ENCODE assay signal across 8 cellular contexts in genomic region chr14:99574099-99574880, GRCh38. TPM values are rescaled to one million over a fixed set of nuclear protein-coding genes. Genes with fewer than 3 reads are reported as not detected.
DNase-seq lines count a peak whose midpoint lies in the region; ATAC-seq, FAIRE-seq and TF ChIP-seq lines count a peak whose summit lies in the region.

No MANE protein-coding gene starts in this region.

- no peak overlapping the region for H3K14ac ChIP-seq in H1 (ENCODE audit: insufficient read length)

- intact Hi-C loops in activated CD4-positive, alpha-beta memory T cell treated with anti-CD3 and anti-CD28 coated beads for 36 hours (cut with micrococcal nuclease), result no loop called here

- H3K27me3 Mint-ChIP-seq in activated CD4-positive, alpha-beta memory T cell treated with anti-CD3 and anti-CD28 coated beads for 36 hours, result no peaks in the 10 kb centered on the region

- H3K4ac ChIP-seq in H1 (replicated peaks; ENCODE audit: insufficient read length, low read depth, low read length), result no peak overlapping the region

- H3K4me1 ChIP-seq in BE2C (peaks cover 83% of the 10 kb centered on the region), H1 (replicated peaks in 1 of 4; ENCODE audit: control insufficient read depth in 3 of 4, insufficient read depth in 4 of 4, low read length in 3 of 4) (peaks cover 22 to 78% (median 65%) of the 10 kb centered on the region in 4 experiments), mucosa of rectum (ENCODE audit: control insufficient read depth in 2 of 2, insufficient read depth in 2 of 2, low read length in 2 of 2) (peaks cover 83 to 94% of the 10 kb centered on the region in 2 donors)

- TF ChIP-seq POLR2A in H1 (IDR thresholded peaks at IDR 0.05; ENCODE audit: control extremely low read depth in 1 of 2, low read depth in 2 of 2, low read length in 2 of 2), result no peak

- peaks cover 2% of the 10 kb centered on the region for H3K4me1 Mint-ChIP-seq in activated CD4-positive, alpha-beta memory T cell treated with anti-CD3 and anti-CD28 coated beads for 36 hours (ENCODE audit: low read depth)

- no peak overlapping the region for H2AFZ ChIP-seq in H1 (ENCODE audit: low read length)

- TF ChIP-seq CTCF in BE2C (IDR thresholded peaks at IDR 0.05; ENCODE audit: low read depth, low read length) (no peak), H1 (IDR thresholded peaks at IDR 0.05; ENCODE audit: control extremely low read depth in 1 of 3, insufficient read depth in 1 of 3, low read depth in 1 of 3, low read length in 3 of 3) (no peak)

- 37% methylated on average over 11 of the region's 11 CpGs; no CpG with 5 or more reads in 1 of the 2 experiments for WGBS in H1 (ENCODE audit: extremely low coverage in 1 of 2, insufficient coverage in 1 of 2, insufficient read length in 1 of 2, insufficient replicate concordance in 2 of 2, low coverage in 1 of 2, low lambda C conversion rate in 2 of 2, missing lambda C conversion rate in 1 of 2), 2 experiments

- peaks cover 42% of the 10 kb centered on the region for H3K79me1 ChIP-seq in H1 (ENCODE audit: low read depth, low read length)

- H3K18ac ChIP-seq in H1 (ENCODE audit: extremely low read depth, low read length), result peak overlapping the region; percentile 62

- H3K36me3 ChIP-seq in BE2C, result peaks cover 13% of the 10 kb centered on the region
- no peaks in the 10 kb centered on the region for H3K36me3 ChIP-seq in H1 (ENCODE audit: control insufficient read depth in 2 of 4, insufficient read depth in 4 of 4, low read length in 3 of 4)
- peaks cover 0 to 3% of the 10 kb centered on the region in 2 donors for H3K36me3 ChIP-seq in mucosa of rectum (ENCODE audit: control insufficient read depth in 2 of 2, insufficient read depth in 2 of 2, low read length in 2 of 2)

- no peaks in the 10 kb centered on the region for H3K23me2 ChIP-seq in H1 (ENCODE audit: low read depth, low read length)

- POLR2A ChIA-PET in H1 (lab: Charles Lee; ENCODE audit: partially characterized antibody), result interaction anchor here (0.9 to 1.7 kb wide), 5 partner anchors 11 to 58 kb away, joined by 3 to 5 read pairs (median 3); no protein-coding TSS in a partner anchor
- POLR2A ChIA-PET in activated CD4-positive, alpha-beta memory T cell treated with anti-CD3 and anti-CD28 coated beads for 36 hours (lab: Charles Lee), result no interaction called here

- no peak overlapping the region for H3K56ac ChIP-seq in H1 (replicated peaks; ENCODE audit: insufficient read length, low read depth, low read length)

- H4K5ac ChIP-seq in H1 (ENCODE audit: insufficient read length, low read depth, low read length), result no peak overlapping the region

- H3K4me2 ChIP-seq in H1 (ENCODE audit: insufficient read depth in 1 of 2, low read depth in 2 of 2, low read length in 2 of 2), result peak overlapping the region; percentile 53

- H2BK120ac ChIP-seq in H1 (replicated peaks; ENCODE audit: low read depth, low read length), result no peak overlapping the region

- peaks cover 15 to 38% of the 10 kb centered on the region in 2 experiments for H4K20me1 ChIP-seq in H1 (replicated peaks in 1 of 2; ENCODE audit: control insufficient read depth in 1 of 2, insufficient read depth in 2 of 2, low read length in 2 of 2)

- TF ChIP-seq RAD21 in H1 (IDR thresholded peaks at IDR 0.05 in 1 of 2, conservative IDR thresholded peaks at IDR 0.05 in 1 of 2; ENCODE audit: low read depth in 2 of 2, low read length in 2 of 2), result no peak

- peak overlapping the region; percentile 42; the same call in 1 of the 2 replicates for H4K8ac ChIP-seq in H1 (ENCODE audit: extremely low read depth, insufficient read depth, low read length)

- no peaks in the 10 kb centered on the region for H3K9me3 ChIP-seq in BE2C
- H3K9me3 ChIP-seq in H1 (ENCODE audit: insufficient read depth in 2 of 2, low read depth in 1 of 2, low read length in 1 of 2), result no peaks in the 10 kb centered on the region
- no peaks in the 10 kb centered on the region for H3K9me3 ChIP-seq in mucosa of rectum (ENCODE audit: control insufficient read depth in 2 of 2, low read length in 2 of 2)

- no peaks in the 10 kb centered on the region for H3K36me3 Mint-ChIP-seq in activated CD4-positive, alpha-beta memory T cell treated with anti-CD3 and anti-CD28 coated beads for 36 hours

- H3K79me2 ChIP-seq in H1 (ENCODE audit: control insufficient read depth in 1 of 2, insufficient read depth in 2 of 2, low read length in 2 of 2), result peaks cover 0 to 65% of the 10 kb centered on the region in 2 experiments; a peak in 3 of 4 replicates

- peak overlapping the region; percentile 22; the same call in 1 of the 2 replicates for H2BK15ac ChIP-seq in H1 (ENCODE audit: low read length)

- H3K27ac Mint-ChIP-seq in activated CD4-positive, alpha-beta memory T cell treated with anti-CD3 and anti-CD28 coated beads for 36 hours, result no peak overlapping the region

- DNase-seq in BE2C, result peak; percentile 78
- DNase-seq in NCI-H1694 treated with DMSO at 0.1 percent for 48 hours (lab: John Stamatoyannopoulos, UW), result peak; percentile 69
- DNase-seq in H1 (ENCODE audit: low read depth in 1 of 2, low spot score in 2 of 2), result peak in 1 of 2 experiments; percentile 44
- DNase-seq in T-helper 9 cell, result no peak
- no peak for DNase-seq in activated CD4-positive, alpha-beta memory T cell treated with anti-CD3 and anti-CD28 coated beads for 36 hours

- peak overlapping the region; percentile 57; the same call in 1 of the 2 replicates for H2BK5ac ChIP-seq in H1 (ENCODE audit: low read depth, low read length)

- peak overlapping the region in 1 of 4 experiments; percentile 16; a peak in 3 of 7 replicates for H3K9ac ChIP-seq in H1 (replicated peaks in 1 of 4; ENCODE audit: extremely low read depth in 1 of 4, low read depth in 3 of 4, low read length in 3 of 4)
- peak overlapping the region; percentile 14 to 56 for H3K9ac ChIP-seq in mucosa of rectum (ENCODE audit: low read depth in 1 of 2, low read length in 2 of 2)

- H3K27me3 ChIP-seq in BE2C (no peaks in the 10 kb centered on the region), H1 (replicated peaks in 1 of 4; ENCODE audit: control insufficient read depth in 3 of 4, extremely low read depth in 1 of 4, insufficient read depth in 3 of 4, low read length in 3 of 4) (peaks cover 0 to 3% (median 0%) of the 10 kb centered on the region in 4 experiments; a peak in 2 of 7 replicates), mucosa of rectum (ENCODE audit: control insufficient read depth in 2 of 2, insufficient read depth in 2 of 2, low read length in 2 of 2) (no peaks in the 10 kb centered on the region)

- no peak overlapping the region for H3K4me3 Mint-ChIP-seq in activated CD4-positive, alpha-beta memory T cell treated with anti-CD3 and anti-CD28 coated beads for 36 hours

- no peaks in the 10 kb centered on the region for H3K9me3 Mint-ChIP-seq in activated CD4-positive, alpha-beta memory T cell treated with anti-CD3 and anti-CD28 coated beads for 36 hours

- H2BK12ac ChIP-seq in H1 (ENCODE audit: low read depth, low read length), result peak overlapping the region; percentile 70; the same call in 1 of the 2 replicates

- H4K91ac ChIP-seq in H1 (replicated peaks; ENCODE audit: insufficient read length, low read length), result peak overlapping the region; percentile 86

- TF ChIP-seq EP300 in H1 (IDR thresholded peaks at IDR 0.05; ENCODE audit: borderline replicate concordance in 1 of 2, low read depth in 2 of 2, low read length in 2 of 2), result no peak

- CTCF ChIA-PET in H1 (lab: Charles Lee; ENCODE audit: partially characterized antibody), result interaction anchor here (0.6 to 6.2 kb wide), 22 partner anchors 9 to 816 kb away, joined by 3 to 35 read pairs (median 5); no protein-coding TSS in a partner anchor
- CTCF ChIA-PET in activated CD4-positive, alpha-beta memory T cell treated with anti-CD3 and anti-CD28 coated beads for 36 hours (lab: Charles Lee), result interaction anchor here (1.2 kb wide), 1 partner anchor 312 kb away, joined by 3 read pairs; no protein-coding TSS in a partner anchor

- H3K4me3 ChIP-seq in BE2C (ENCODE audit: low read depth, low read length) (peak overlapping the region; percentile 27), H1 (ENCODE audit: extremely low read depth in 1 of 4, insufficient read depth in 2 of 4, low read depth in 3 of 4, low read length in 4 of 4) (peak overlapping the region in 1 of 4 experiments; percentile 10; a peak in 3 of 8 replicates), mucosa of rectum (ENCODE audit: low read length in 2 of 2) (peak overlapping the region; percentile 29 to 31)

- H3K23ac ChIP-seq in H1 (ENCODE audit: insufficient read length), result no peak overlapping the region

- H3K27ac ChIP-seq in H1 (ENCODE audit: low read depth, low read length) (peak overlapping the region; percentile 6; the same call in 1 of the 2 replicates), mucosa of rectum (ENCODE audit: low read depth in 2 of 2, low read length in 2 of 2) (peak overlapping the region; percentile 66 to 77)

- H2BK20ac ChIP-seq in H1 (ENCODE audit: low read length), result no peak overlapping the region

- H2AK5ac ChIP-seq in H1 (ENCODE audit: low read depth, low read length), result peak overlapping the region; percentile 96

- ATAC-seq in HG02759 (IDR thresholded peaks at IDR 0.05; ENCODE audit: unreplicated experiment) (no peak), HG03439 (IDR thresholded peaks at IDR 0.05; ENCODE audit: unreplicated experiment) (no peak)

- peak; percentile 28 for FAIRE-seq in H1 (lab: Jason Lieb, UNC)

TF ChIP-seq in H1, 55 proteins besides CTCF, POLR2A, EP300 and RAD21 (continues in another document):
- TF ChIP-seq EZH2 (IDR thresholded peaks at IDR 0.05; ENCODE audit: low read depth, low read length, severe bottlenecking) (no peak), MAX (IDR thresholded peaks at IDR 0.05) (peak; percentile 70), JUND (IDR thresholded peaks at IDR 0.05; ENCODE audit: low read length) (0 out of 2 replicates have a peak, but pooled peaks have one; percentile 11)

RNA-seq across cellular contexts. Expression of gene CCDC85C, which starts 29.7 kb away (rescaled TPM):
- polyA plus RNA-seq in BE2C (2012; ENCODE audit: insufficient read depth, insufficient read length, low read depth), result 66.5 TPM
- total RNA-seq in H1 (2021; fragmentation: NEBNext Ultra II Directional; extraction: Animal tissue kit (Norgen Biotek cat#: 25700)), result 35.8 and 38.6 TPM in 2 replicates
- polyA plus RNA-seq in H1 (2011; rRNA removed), result 16.8 and 26.4 TPM in 2 replicates
- 18.1 TPM for polyA plus RNA-seq in H1 (2011; cell fraction: cytosol; rRNA removed)
- 31.7 TPM for polyA plus RNA-seq in H1 (2011; cell fraction: nucleus; rRNA removed)
- 18.2 to 30.0 TPM (median 25.2 TPM) in 4 replicates for polyA plus RNA-seq in H1 (2012, experiment 1 of 2)
- polyA plus RNA-seq in H1 (2012, experiment 2 of 2), result 32.9 TPM
- 15.1 TPM for polyA plus RNA-seq in H1 (2013, experiment 1 of 2)
- 15.5 TPM for polyA plus RNA-seq in H1 (2013, experiment 2 of 2)
- 22.2 and 22.8 TPM in 2 replicates for polyA minus RNA-seq in H1 (2011; rRNA and poly(A)+ RNA removed)
- 23.3 TPM for polyA minus RNA-seq in H1 (2011; cell fraction: cytosol; rRNA and poly(A)+ RNA removed)
- polyA minus RNA-seq in H1 (2011; cell fraction: nucleus; rRNA and poly(A)+ RNA removed), result 19.6 TPM
- 10 to 100 TPM; 10.7 to 12.3 TPM for total RNA-seq in activated CD4-positive, alpha-beta memory T cell treated with anti-CD3 and anti-CD28 coated beads for 36 hours

Comparison
In these comparisons a context has a peak if more than half of its experiments do, and no peak if none do; other contexts are left out.
1. DNase-seq: peak in BE2C (single experiment) and NCI-H1694 treated with DMSO at 0.1 percent for 48 hours (single experiment); none in T-helper 9 cell (single experiment) and activated CD4-positive, alpha-beta memory T cell treated with anti-CD3 and anti-CD28 coated beads for 36 hours (single experiment).